27 cellular contexts compared by ENCODE assay signal in genomic region chr11:134541355-134541754, GRCh38.
"Had no signal": no experiment of that assay in that cellular context is flagged by ENCODE, and none has a peak within 500 bp of the region (broad histone marks: within the 10 kb centered on the region; RNA-seq: fewer than 3 reads in every experiment).

No MANE protein-coding gene starts in this region.

- H3K27ac Mint-ChIP-seq: activated B cell treated with CpG ODN at 0.5 μM for 24 hours; activated naive CD4-positive, alpha-beta T cell treated with anti-CD3 and anti-CD28 coated beads, Interleukin-2, amount 10 ng/mL, durations not matched to agents 7 days and 5 days; dendritic cell treated with granulocyte-macrophage colony-stimulating factor and Interleukin-4, amounts not matched to agents 40 ng/mL and 50 ng/mL, for 4 days; endodermal cell; nephron; stimulated activated naive B cell treated with anti-CD40 and anti-IgM and Interleukin-4, amounts not matched to agents 10 μg/mL and 1 μg/mL and 100 μg/mL, for 72 hours; T-helper 2 cell treated with Interferon-gamma antibody and Interleukin-4, amounts not matched to agents 5 μg/mL and 100 μg/mL, for 36 hours had no signal

- H3K4me3 Mint-ChIP-seq: activated B cell treated with CpG ODN at 0.5 μM for 24 hours; activated naive CD4-positive, alpha-beta T cell treated with anti-CD3 and anti-CD28 coated beads, Interleukin-2, amount 10 ng/mL, durations not matched to agents 7 days and 5 days; dendritic cell treated with granulocyte-macrophage colony-stimulating factor and Interleukin-4, amounts not matched to agents 40 ng/mL and 50 ng/mL, for 4 days; endodermal cell; nephron; stimulated activated naive B cell treated with anti-CD40 and anti-IgM and Interleukin-4, amounts not matched to agents 10 μg/mL and 1 μg/mL and 100 μg/mL, for 72 hours; T-helper 2 cell treated with Interferon-gamma antibody and Interleukin-4, amounts not matched to agents 5 μg/mL and 100 μg/mL, for 36 hours had no signal

- H3K4me1 Mint-ChIP-seq: activated naive CD4-positive, alpha-beta T cell treated with anti-CD3 and anti-CD28 coated beads, Interleukin-2, amount 10 ng/mL, durations not matched to agents 7 days and 5 days; nephron had no signal

- H3K9me3 ChIP-seq: esophagus squamous epithelium, heart right ventricle, left ventricle myocardium inferior, mucosa of descending colon, neutrophil, pancreas, right atrium auricular region, thoracic aorta, vagina had no signal

- H3K27ac ChIP-seq: esophagus squamous epithelium, heart right ventricle, left ventricle myocardium inferior, neutrophil, pancreas, right atrium auricular region, thoracic aorta, vagina had no signal

- H3K9me3 Mint-ChIP-seq: activated B cell treated with CpG ODN at 0.5 μM for 24 hours; activated naive CD4-positive, alpha-beta T cell treated with anti-CD3 and anti-CD28 coated beads, Interleukin-2, amount 10 ng/mL, durations not matched to agents 7 days and 5 days; dendritic cell treated with granulocyte-macrophage colony-stimulating factor and Interleukin-4, amounts not matched to agents 40 ng/mL and 50 ng/mL, for 4 days; stimulated activated naive B cell treated with anti-CD40 and anti-IgM and Interleukin-4, amounts not matched to agents 10 μg/mL and 1 μg/mL and 100 μg/mL, for 72 hours; T-helper 2 cell treated with Interferon-gamma antibody and Interleukin-4, amounts not matched to agents 5 μg/mL and 100 μg/mL, for 36 hours; type B pancreatic cell had no signal

- DNase-seq: activated B cell treated with CpG ODN at 0.5 μM for 24 hours; activated CD4-positive, alpha-beta T cell treated with anti-CD3 and anti-CD28 coated beads, Interleukin-2, amount 50 U/mL, for 1 hour; activated CD8-positive, alpha-beta memory T cell treated with anti-CD3 and anti-CD28 coated beads, Interleukin-2, amount 50 U/mL, for 4 hours; activated gamma-delta T cell; activated T-cell treated with anti-CD3 and anti-CD28 coated beads, Interleukin-2, amount 50 U/mL, for 1 hour; amygdala; central memory CD4-positive, alpha-beta T cell; endodermal cell; esophagus squamous epithelium; foreskin melanocyte; left ventricle myocardium inferior; mesendoderm; mucosa of descending colon; pancreas; stimulated activated CD4-positive, alpha-beta T cell treated with anti-CD3 and anti-CD28 coated beads, Interleukin-15, amount 100 ng/mL, for 24 hours; stimulated activated naive B cell treated with anti-CD40 and anti-IgM and Interleukin-4, amounts not matched to agents 10 μg/mL and 1 μg/mL and 100 μg/mL, for 72 hours; T-helper 1 cell had no signal

- ATAC-seq: mucosa of descending colon; pancreas; stimulated activated naive B cell treated with anti-CD40 and anti-IgM and Interleukin-4, amounts not matched to agents 10 μg/mL and 1 μg/mL and 100 μg/mL, for 72 hours had no signal

- H3K36me3 Mint-ChIP-seq: activated naive CD4-positive, alpha-beta T cell treated with anti-CD3 and anti-CD28 coated beads, Interleukin-2, amount 10 ng/mL, durations not matched to agents 7 days and 5 days had no signal

- H3K27me3 ChIP-seq: pancreas, right atrium auricular region, vagina had no signal

- H3K4me1 ChIP-seq: heart right ventricle, left ventricle myocardium inferior, pancreas, right atrium auricular region, vagina had no signal
